Comparison of ENCODE assay signal across 2 cellular contexts in genomic region chr1:39407889-39408640, GRCh38.
TF ChIP-seq lines count a peak whose summit lies in the region.

No MANE protein-coding gene starts in this region.

TF ChIP-seq in IMR-90, 13 proteins besides CTCF, POLR2A, EP300 and RAD21 (continued from another document):
- TF ChIP-seq USF2 (IDR thresholded peaks at IDR 0.05; ENCODE audit: low read depth, low read length) (no peak), RFX5 (IDR thresholded peaks at IDR 0.05; ENCODE audit: low read depth, low read length) (no peak), ELK1 (IDR thresholded peaks at IDR 0.05; ENCODE audit: borderline replicate concordance, low read depth, low read length) (no peak), CEBPB (IDR thresholded peaks at IDR 0.05; ENCODE audit: low read depth, low read length) (no peak), CHD1 (IDR thresholded peaks at IDR 0.05; ENCODE audit: low read depth, low read length) (no peak), BHLHE40 (IDR thresholded peaks at IDR 0.05; ENCODE audit: low read depth, low read length) (no peak), SMC3 (IDR thresholded peaks at IDR 0.05; ENCODE audit: low read depth, low read length) (no peak), MXI1 (IDR thresholded peaks at IDR 0.05; ENCODE audit: borderline replicate concordance, low read depth, low read length) (no peak), MAFK (IDR thresholded peaks at IDR 0.05; ENCODE audit: low read depth, low read length) (no peak)
TF ChIP-seq in IMR-90: peak in this region for 0.

TF ChIP-seq in HepG2, 621 proteins besides CTCF, POLR2A, EP300 and RAD21 (continued from another document and continues in another):
- TF ChIP-seq, protein P1, sequence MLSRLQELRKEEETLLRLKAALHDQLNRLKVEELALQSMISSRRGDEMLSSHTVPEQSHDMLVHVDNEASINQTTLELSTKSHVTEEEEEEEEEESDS (CRISPR knock-in tag; IDR thresholded peaks at IDR 0.05; ENCODE audit: borderline replicate concordance): peak; percentile 43; the same call in 1 of the 2 replicates
- TF ChIP-seq TBX3 (IDR thresholded peaks at IDR 0.05; ENCODE audit: borderline replicate concordance) (no peak), ATF4 (CRISPR knock-in tag; IDR thresholded peaks at IDR 0.05) (no peak), POLR2G (IDR thresholded peaks at IDR 0.05; ENCODE audit: low read depth, low read length) (peak; percentile 48; the same call in 1 of the 2 replicates), ZNF670 (CRISPR knock-in tag; IDR thresholded peaks at IDR 0.05; ENCODE audit: borderline replicate concordance) (peak; percentile 24; the same call in 1 of the 2 replicates), ZNF136 (CRISPR knock-in tag; IDR thresholded peaks at IDR 0.05; ENCODE audit: low read depth) (0 out of 2 replicates have a peak, but pooled peaks have one; percentile 58), ZNF280B (CRISPR knock-in tag; IDR thresholded peaks at IDR 0.05; ENCODE audit: borderline replicate concordance) (peak; percentile 58; the same call in 1 of the 2 replicates), PHF5A (CRISPR knock-in tag; IDR thresholded peaks at IDR 0.05; ENCODE audit: low read depth, unreplicated experiment) (no peak), ZNF567 (CRISPR knock-in tag; IDR thresholded peaks at IDR 0.05; ENCODE audit: borderline replicate concordance) (peak; percentile 48; the same call in 1 of the 2 replicates), NR2F1 (CRISPR knock-in tag; IDR thresholded peaks at IDR 0.05) (peak in 1 of 2 experiments; percentile 28; a peak in 1 of 4 replicates), PREB (CRISPR knock-in tag; IDR thresholded peaks at IDR 0.05) (no peak), AGO2 (optimal IDR thresholded peaks at IDR 0.05; ENCODE audit: low read depth, low read length) (peak; percentile 21), PRMT3 (CRISPR knock-in tag; IDR thresholded peaks at IDR 0.05; ENCODE audit: borderline replicate concordance, low read depth) (no peak), FOXP1 (IDR thresholded peaks at IDR 0.05) (no peak), FOXP1 (CRISPR knock-in tag; IDR thresholded peaks at IDR 0.05) (0 out of 2 replicates have a peak, but pooled peaks have one; percentile 23), GABPA (IDR thresholded peaks at IDR 0.05; ENCODE audit: low read depth, low read length) (no peak), GABPA (CRISPR knock-in tag; IDR thresholded peaks at IDR 0.05; ENCODE audit: low read depth) (0 out of 2 replicates have a peak, but pooled peaks have one; percentile 20), ZNF44 (CRISPR knock-in tag; IDR thresholded peaks at IDR 0.05) (no peak), BORCS8-MEF2B (CRISPR knock-in tag; IDR thresholded peaks at IDR 0.05) (0 out of 2 replicates have a peak, but pooled peaks have one; percentile 58), ZNF841 (CRISPR knock-in tag; IDR thresholded peaks at IDR 0.05; ENCODE audit: borderline replicate concordance) (no peak), ZNF264 (CRISPR knock-in tag; IDR thresholded peaks at IDR 0.05) (0 out of 2 replicates have a peak, but pooled peaks have one; percentile 40), RFXAP (CRISPR knock-in tag; IDR thresholded peaks at IDR 0.05; ENCODE audit: borderline replicate concordance) (0 out of 2 replicates have a peak, but pooled peaks have one; percentile 48), DMAP1 (CRISPR knock-in tag; IDR thresholded peaks at IDR 0.05) (peak; percentile 44; the same call in 1 of the 2 replicates), ZNF800 (CRISPR knock-in tag; IDR thresholded peaks at IDR 0.05) (0 out of 2 replicates have a peak, but pooled peaks have one; percentile 6), YY1 (IDR thresholded peaks at IDR 0.05; ENCODE audit: insufficient read depth, insufficient replicate concordance, low read depth, low read length) (peak; percentile 21), ARID2 (CRISPR knock-in tag; IDR thresholded peaks at IDR 0.05; ENCODE audit: borderline replicate concordance) (0 out of 2 replicates have a peak, but pooled peaks have one; percentile 55), TBP (CRISPR knock-in tag; IDR thresholded peaks at IDR 0.05) (no peak), KLF16 (CRISPR knock-in tag; IDR thresholded peaks at IDR 0.05) (0 out of 4 replicates have a peak, but pooled peaks of 1 of the 2 experiments have one; percentile 12), ZC3H13 (CRISPR knock-in tag; IDR thresholded peaks at IDR 0.05) (no peak), SP5 (CRISPR knock-in tag; IDR thresholded peaks at IDR 0.05; ENCODE audit: borderline replicate concordance, low read depth) (no peak), FLYWCH1 (CRISPR knock-in tag; IDR thresholded peaks at IDR 0.05) (no peak), KDM5B (CRISPR knock-in tag; IDR thresholded peaks at IDR 0.05; ENCODE audit: borderline replicate concordance) (peak; percentile 60; the same call in 1 of the 2 replicates), BRD4 (CRISPR knock-in tag; IDR thresholded peaks at IDR 0.05) (peak; percentile 54; the same call in 1 of the 2 replicates), ZNF746 (CRISPR knock-in tag; IDR thresholded peaks at IDR 0.05) (no peak), BCL6 (CRISPR knock-in tag; IDR thresholded peaks at IDR 0.05) (no peak), ZNF124 (CRISPR knock-in tag; IDR thresholded peaks at IDR 0.05) (no peak), ZNF275 (CRISPR knock-in tag; IDR thresholded peaks at IDR 0.05; ENCODE audit: borderline replicate concordance) (no peak), ZSCAN31 (CRISPR knock-in tag; IDR thresholded peaks at IDR 0.05; ENCODE audit: low read depth) (0 out of 2 replicates have a peak, but pooled peaks have one; percentile 25)
- TF ChIP-seq, protein P2, sequence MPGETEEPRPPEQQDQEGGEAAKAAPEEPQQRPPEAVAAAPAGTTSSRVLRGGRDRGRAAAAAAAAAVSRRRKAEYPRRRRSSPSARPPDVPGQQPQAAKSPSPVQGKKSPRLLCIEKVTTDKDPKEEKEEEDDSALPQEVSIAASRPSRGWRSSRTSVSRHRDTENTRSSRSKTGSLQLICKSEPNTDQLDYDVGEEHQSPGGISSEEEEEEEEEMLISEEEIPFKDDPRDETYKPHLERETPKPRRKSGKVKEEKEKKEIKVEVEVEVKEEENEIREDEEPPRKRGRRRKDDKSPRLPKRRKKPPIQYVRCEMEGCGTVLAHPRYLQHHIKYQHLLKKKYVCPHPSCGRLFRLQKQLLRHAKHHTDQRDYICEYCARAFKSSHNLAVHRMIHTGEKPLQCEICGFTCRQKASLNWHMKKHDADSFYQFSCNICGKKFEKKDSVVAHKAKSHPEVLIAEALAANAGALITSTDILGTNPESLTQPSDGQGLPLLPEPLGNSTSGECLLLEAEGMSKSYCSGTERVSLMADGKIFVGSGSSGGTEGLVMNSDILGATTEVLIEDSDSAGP (CRISPR knock-in tag; IDR thresholded peaks at IDR 0.05; ENCODE audit: borderline replicate concordance): peak; percentile 64; the same call in 1 of the 2 replicates
- TF ChIP-seq, protein P3, sequence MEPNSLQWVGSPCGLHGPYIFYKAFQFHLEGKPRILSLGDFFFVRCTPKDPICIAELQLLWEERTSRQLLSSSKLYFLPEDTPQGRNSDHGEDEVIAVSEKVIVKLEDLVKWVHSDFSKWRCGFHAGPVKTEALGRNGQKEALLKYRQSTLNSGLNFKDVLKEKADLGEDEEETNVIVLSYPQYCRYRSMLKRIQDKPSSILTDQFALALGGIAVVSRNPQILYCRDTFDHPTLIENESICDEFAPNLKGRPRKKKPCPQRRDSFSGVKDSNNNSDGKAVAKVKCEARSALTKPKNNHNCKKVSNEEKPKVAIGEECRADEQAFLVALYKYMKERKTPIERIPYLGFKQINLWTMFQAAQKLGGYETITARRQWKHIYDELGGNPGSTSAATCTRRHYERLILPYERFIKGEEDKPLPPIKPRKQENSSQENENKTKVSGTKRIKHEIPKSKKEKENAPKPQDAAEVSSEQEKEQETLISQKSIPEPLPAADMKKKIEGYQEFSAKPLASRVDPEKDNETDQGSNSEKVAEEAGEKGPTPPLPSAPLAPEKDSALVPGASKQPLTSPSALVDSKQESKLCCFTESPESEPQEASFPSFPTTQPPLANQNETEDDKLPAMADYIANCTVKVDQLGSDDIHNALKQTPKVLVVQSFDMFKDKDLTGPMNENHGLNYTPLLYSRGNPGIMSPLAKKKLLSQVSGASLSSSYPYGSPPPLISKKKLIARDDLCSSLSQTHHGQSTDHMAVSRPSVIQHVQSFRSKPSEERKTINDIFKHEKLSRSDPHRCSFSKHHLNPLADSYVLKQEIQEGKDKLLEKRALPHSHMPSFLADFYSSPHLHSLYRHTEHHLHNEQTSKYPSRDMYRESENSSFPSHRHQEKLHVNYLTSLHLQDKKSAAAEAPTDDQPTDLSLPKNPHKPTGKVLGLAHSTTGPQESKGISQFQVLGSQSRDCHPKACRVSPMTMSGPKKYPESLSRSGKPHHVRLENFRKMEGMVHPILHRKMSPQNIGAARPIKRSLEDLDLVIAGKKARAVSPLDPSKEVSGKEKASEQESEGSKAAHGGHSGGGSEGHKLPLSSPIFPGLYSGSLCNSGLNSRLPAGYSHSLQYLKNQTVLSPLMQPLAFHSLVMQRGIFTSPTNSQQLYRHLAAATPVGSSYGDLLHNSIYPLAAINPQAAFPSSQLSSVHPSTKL (CRISPR knock-in tag; IDR thresholded peaks at IDR 0.05): peak; percentile 42; the same call in 1 of the 2 replicates
- TF ChIP-seq, protein P4, sequence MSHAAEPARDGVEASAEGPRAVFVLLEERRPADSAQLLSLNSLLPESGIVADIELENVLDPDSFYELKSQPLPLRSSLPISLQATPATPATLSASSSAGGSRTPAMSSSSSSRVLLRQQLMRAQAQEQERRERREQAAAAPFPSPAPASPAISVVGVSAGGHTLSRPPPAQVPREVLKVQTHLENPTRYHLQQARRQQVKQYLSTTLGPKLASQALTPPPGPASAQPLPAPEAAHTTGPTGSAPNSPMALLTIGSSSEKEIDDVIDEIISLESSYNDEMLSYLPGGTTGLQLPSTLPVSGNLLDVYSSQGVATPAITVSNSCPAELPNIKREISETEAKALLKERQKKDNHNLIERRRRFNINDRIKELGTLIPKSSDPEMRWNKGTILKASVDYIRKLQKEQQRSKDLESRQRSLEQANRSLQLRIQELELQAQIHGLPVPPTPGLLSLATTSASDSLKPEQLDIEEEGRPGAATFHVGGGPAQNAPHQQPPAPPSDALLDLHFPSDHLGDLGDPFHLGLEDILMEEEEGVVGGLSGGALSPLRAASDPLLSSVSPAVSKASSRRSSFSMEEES (CRISPR knock-in tag; IDR thresholded peaks at IDR 0.05): peak; percentile 45
